ENCODE assay signal across 8 cellular contexts in genomic region chr12:120713861-120714482, GRCh38. TPM values are rescaled to one million over a fixed set of nuclear protein-coding genes. Genes with fewer than 3 reads are reported as not detected.
DNase-seq lines count a peak whose midpoint lies in the region; ATAC-seq and TF ChIP-seq lines count a peak whose summit lies in the region.

No MANE protein-coding gene starts in this region.

- no peaks in the 10 kb centered on the region for H3K9me3 Mint-ChIP-seq in activated naive CD8-positive, alpha-beta T cell treated with anti-CD3 and anti-CD28 coated beads, Interleukin-2, amount 10 ng/mL, durations not matched to agents 7 days and 5 days

- H3K27ac Mint-ChIP-seq in activated naive CD8-positive, alpha-beta T cell treated with anti-CD3 and anti-CD28 coated beads, Interleukin-2, amount 10 ng/mL, durations not matched to agents 7 days and 5 days = peak overlapping the region; percentile 57

- H3K36me3 ChIP-seq in heart right ventricle = peaks cover 0 to 61% (median 40%) of the 10 kb centered on the region in 9 donors

- no peaks in the 10 kb centered on the region for H3K27me3 Mint-ChIP-seq in activated naive CD8-positive, alpha-beta T cell treated with anti-CD3 and anti-CD28 coated beads, Interleukin-2, amount 10 ng/mL, durations not matched to agents 7 days and 5 days

- H3K9me3 ChIP-seq in heart right ventricle = no peaks in the 10 kb centered on the region

- H3K4me1 ChIP-seq in heart right ventricle = peaks cover 9 to 43% (median 33%) of the 10 kb centered on the region in 9 donors

- no peaks in the 10 kb centered on the region for H3K27me3 ChIP-seq in heart right ventricle

- H3K36me3 Mint-ChIP-seq in activated naive CD8-positive, alpha-beta T cell treated with anti-CD3 and anti-CD28 coated beads, Interleukin-2, amount 10 ng/mL, durations not matched to agents 7 days and 5 days = peaks cover 13% of the 10 kb centered on the region

- H3K4me3 Mint-ChIP-seq in activated naive CD8-positive, alpha-beta T cell treated with anti-CD3 and anti-CD28 coated beads, Interleukin-2, amount 10 ng/mL, durations not matched to agents 7 days and 5 days = no peak overlapping the region

- POLR2A ChIA-PET in activated naive CD8-positive, alpha-beta T cell treated with anti-CD3 and anti-CD28 coated beads, Interleukin-2, amount 10 ng/mL, durations not matched to agents 7 days and 5 days (lab: Charles Lee) = interaction anchor here (0.5 kb wide), 1 partner anchor 412 kb away, joined by 3 read pairs; the partner anchor contains the start of gene SIRT4

- peaks cover 41% of the 10 kb centered on the region for H3K4me1 Mint-ChIP-seq in activated naive CD8-positive, alpha-beta T cell treated with anti-CD3 and anti-CD28 coated beads, Interleukin-2, amount 10 ng/mL, durations not matched to agents 7 days and 5 days

- peak overlapping the region in 2 of 10 donors; percentile 15 to 56 for H3K27ac ChIP-seq in heart right ventricle

- peak; percentile 86 for DNase-seq in DMS 273 (lab: John Stamatoyannopoulos, UW; ENCODE audit: unreplicated experiment)
- DNase-seq in DMS 273 treated with DMSO at 0.1 percent for 48 hours (lab: John Stamatoyannopoulos, UW) = no peak
- DNase-seq in NCI-H1436 treated with DMSO at 0.1 percent for 48 hours (lab: John Stamatoyannopoulos, UW) = peak; percentile 53
- DNase-seq in SW 1271 (lab: John Stamatoyannopoulos, UW) = peak; percentile 59 to 73
- no peak for DNase-seq in activated naive CD8-positive, alpha-beta T cell treated with anti-CD3 and anti-CD28 coated beads, Interleukin-2, amount 10 ng/mL, durations not matched to agents 7 days and 5 days
- DNase-seq in heart right ventricle = peak in 1 of 2 donors; percentile 89
- DNase-seq in retinal pigment epithelial cell (ENCODE audit: low read depth) = no peak

- ATAC-seq in activated naive CD8-positive, alpha-beta T cell treated with anti-CD3 and anti-CD28 coated beads, Interleukin-2, amount 10 ng/mL, durations not matched to agents 7 days and 5 days (ENCODE audit: low read depth) = peak; percentile 76
- ATAC-seq in heart right ventricle (peak in 7 of 8 donors; percentile 40 to 80 (median 77)), HG03139 (IDR thresholded peaks at IDR 0.05; ENCODE audit: unreplicated experiment) (no peak)

- intact Hi-C loops in heart right ventricle (cut with DNase I) = loop anchor here (1.0 to 10.0 kb wide), 13 partner anchors 19 to 261 kb away; partner anchors contain the start of genes POP5 (in 2 of the 10), DYNLL1 (in 1 of the 10) and HNF1A (in 1 of the 10)

- H3K4me3 ChIP-seq in heart right ventricle (no peak overlapping the region), retinal pigment epithelial cell (ENCODE audit: low read length) (no peak overlapping the region)

- 15 to 19% methylated on average over 4 of the region's 4 CpGs for WGBS in heart right ventricle, 2 donors

- TF ChIP-seq CTCF in heart right ventricle (IDR thresholded peaks at IDR 0.05) = peak; percentile 71 to 91 (median 88)
- peak; percentile 85 for TF ChIP-seq CTCF in retinal pigment epithelial cell (conservative IDR thresholded peaks at IDR 0.05; ENCODE audit: low read depth, low read length)

RNA-seq across cellular contexts. Expression of gene UNC119B, which starts 3.7 kb away (rescaled TPM):
- total RNA-seq in activated naive CD8-positive, alpha-beta T cell treated with anti-CD3 and anti-CD28 coated beads, Interleukin-2, amount 10 ng/mL, durations not matched to agents 7 days and 5 days = 10 to 100 TPM; 19.5 to 23.7 TPM
- total RNA-seq in heart right ventricle = 10 to 100 TPM in 5 of 10 donors, 1 to 10 TPM in 5; 5.9 to 15.4 (median 9.6) TPM
- polyA plus RNA-seq in heart right ventricle = 1 to 10 TPM; 5.0 to 9.5 TPM

RNA-seq across cellular contexts. Expression of gene ACADS, which starts 11.7 kb away (rescaled TPM):
- total RNA-seq in activated naive CD8-positive, alpha-beta T cell treated with anti-CD3 and anti-CD28 coated beads, Interleukin-2, amount 10 ng/mL, durations not matched to agents 7 days and 5 days = 10 to 100 TPM; 17.1 to 22.0 TPM
- 100 to 1,000 TPM in 1 of 10 donors, 10 to 100 TPM in 9; 67.0 to 119 (median 77.9) TPM for total RNA-seq in heart right ventricle
- polyA plus RNA-seq in heart right ventricle = 10 to 100 TPM; 64.4 to 69.0 TPM

RNA-seq across cellular contexts. Expression of gene MLEC, which starts 27.0 kb away (rescaled TPM):
- 10 to 100 TPM; 64.5 to 76.1 TPM for total RNA-seq in activated naive CD8-positive, alpha-beta T cell treated with anti-CD3 and anti-CD28 coated beads, Interleukin-2, amount 10 ng/mL, durations not matched to agents 7 days and 5 days
- total RNA-seq in heart right ventricle = 100 to 1,000 TPM in 8 of 10 donors, 10 to 100 TPM in 2; 95.1 to 179 (median 118) TPM
- polyA plus RNA-seq in heart right ventricle = 10 to 100 TPM; 35.3 to 59.2 TPM

Comparison
In these comparisons a context has a peak if more than half of its experiments do, and no peak if none do; other contexts are left out.
1. DNase-seq: peak in DMS 273 (single experiment), NCI-H1436 treated with DMSO at 0.1 percent for 48 hours (single experiment) and SW 1271 (2 of 2); none in DMS 273 treated with DMSO at 0.1 percent for 48 hours (single experiment), activated naive CD8-positive, alpha-beta T cell treated with anti-CD3 and anti-CD28 coated beads, Interleukin-2, amount 10 ng/mL, durations not matched to agents 7 days and 5 days (single experiment) and retinal pigment epithelial cell (single experiment).